9 cellular contexts compared by ENCODE assay signal in the genomic region with DNA sequence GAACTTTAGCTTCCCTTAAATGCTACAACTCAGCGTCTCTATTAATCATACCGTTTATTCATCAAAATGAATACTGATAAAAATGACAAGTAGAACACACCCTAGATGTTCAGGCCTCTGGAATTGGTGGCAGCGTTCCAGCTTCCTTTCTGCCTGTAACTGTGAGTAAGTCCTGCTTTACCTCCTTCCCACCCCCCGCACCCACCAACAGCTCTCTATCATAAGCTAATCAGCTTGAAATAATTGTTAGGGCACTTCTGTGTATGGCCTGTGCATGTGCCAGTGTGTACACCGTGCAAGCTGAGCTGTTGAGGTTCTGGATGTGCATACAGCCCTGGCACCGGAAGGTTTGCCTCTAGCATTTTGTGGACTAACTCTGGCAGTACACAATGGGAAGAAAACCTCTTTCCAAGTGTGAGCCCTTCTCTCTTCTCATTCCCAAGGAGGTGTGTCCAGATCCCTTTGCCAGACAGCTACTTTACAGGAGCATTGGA. TPM values are rescaled to one million over a fixed set of nuclear protein-coding genes. Genes with fewer than 3 reads are reported as not detected.
DNase-seq lines count a peak whose midpoint lies in the region; ATAC-seq, FAIRE-seq and TF ChIP-seq lines count a peak whose summit lies in the region.
"Had no signal": no experiment of that assay in that cellular context is flagged by ENCODE, and none has a peak within 500 bp of the region (broad histone marks: within the 10 kb centered on the region; RNA-seq: fewer than 3 reads in every experiment).

No MANE protein-coding gene starts in this region.

- no peaks in the 10 kb centered on the region for H3K9me2 ChIP-seq in neural cell (ENCODE audit: insufficient read depth, low read length)

- ATAC-seq in GM21737 (IDR thresholded peaks at IDR 0.05; ENCODE audit: unreplicated experiment): no peak
- ATAC-seq in HG02678 (IDR thresholded peaks at IDR 0.05; ENCODE audit: unreplicated experiment): no peak

- TF ChIP-seq CTCF in epithelial cell of proximal tubule (conservative IDR thresholded peaks at IDR 0.05; ENCODE audit: low read depth, low read length) (no peak), neural cell (IDR thresholded peaks at IDR 0.05; ENCODE audit: poor library complexity, severe bottlenecking) (no peak)

- peak overlapping the region; percentile 17 for H3K4me2 ChIP-seq in neural cell (ENCODE audit: low read length)

- no peak for FAIRE-seq in RCC 7860 (lab: Jason Lieb, UNC)

- no peaks in the 10 kb centered on the region for H3K9me3 ChIP-seq in neural cell (ENCODE audit: low read length)
- H3K9me3 ChIP-seq: ovary had no signal

- peak overlapping the region; percentile 78 for H3K4me3 ChIP-seq in epithelial cell of proximal tubule (ENCODE audit: low read depth, low read length)
- peak overlapping the region; percentile 74 for H3K4me3 ChIP-seq in neural cell (ENCODE audit: low read length)

- no peaks in the 10 kb centered on the region for H4K20me1 ChIP-seq in neural cell (ENCODE audit: insufficient read depth)

- TF ChIP-seq EP300 in neural cell (conservative IDR thresholded peaks at IDR 0.05; ENCODE audit: poor library complexity, severe bottlenecking): no peak

- H3K27me3 ChIP-seq in neural cell (ENCODE audit: insufficient read depth, low read depth, low read length): peaks cover 37% of the 10 kb centered on the region
- H3K27me3 ChIP-seq: ovary had no signal

- in situ Hi-C loops in Caki2 (cut with HindIII; ENCODE audit: low pct_unique_long_range_greater_than_20kb, low sequenced_read_pairs): no loop called here

- H3K79me2 ChIP-seq in neural cell (replicated peaks; ENCODE audit: insufficient read depth, low read length): no peaks in the 10 kb centered on the region

- DNase-seq in Caki2 (ENCODE audit: low read depth): peak; percentile 73
- peak; percentile 37 for DNase-seq in RCC 7860 (ENCODE audit: low spot score)
- no peak for DNase-seq in epithelial cell of proximal tubule (ENCODE audit: low read depth)
- no peak for DNase-seq in NCI-H1694 (lab: John Stamatoyannopoulos, UW)
- DNase-seq in stimulated activated naive CD4-positive, alpha-beta T cell (lab: John Stamatoyannopoulos, UW): no peak

- no peak for TF ChIP-seq RAD21 in neural cell (conservative IDR thresholded peaks at IDR 0.05)

- no peaks in the 10 kb centered on the region for H3K36me3 ChIP-seq in neural cell (ENCODE audit: insufficient read depth, low read length)
- H3K36me3 ChIP-seq: ovary had no signal

- H3K9ac ChIP-seq in neural cell (ENCODE audit: low read length): no peak overlapping the region

- no peak overlapping the region for H3K27ac ChIP-seq in neural cell (ENCODE audit: low read length)
- H3K27ac ChIP-seq: ovary had no signal

- no peak overlapping the region for H2AFZ ChIP-seq in neural cell (ENCODE audit: low read depth, low read length)

- no peaks in the 10 kb centered on the region for H3F3A ChIP-seq in neural cell (ENCODE audit: insufficient read depth, low read length, poor library complexity, severe bottlenecking)

TF ChIP-seq in neural cell, 6 proteins besides CTCF, POLR2A, EP300 and RAD21:
- TF ChIP-seq SMC3 (conservative IDR thresholded peaks at IDR 0.05; ENCODE audit: poor library complexity) (no peak), TAF1 (IDR thresholded peaks at IDR 0.05; ENCODE audit: low read depth) (no peak), POLR2AphosphoS5 (IDR thresholded peaks at IDR 0.05) (no peak), EZH2 (IDR thresholded peaks at IDR 0.05; ENCODE audit: borderline replicate concordance, insufficient read depth, low read length, poor library complexity, severe bottlenecking) (no peak), MXI1 (conservative IDR thresholded peaks at IDR 0.05; ENCODE audit: poor library complexity, severe bottlenecking) (no peak)
- TF ChIP-seq, protein P1, sequence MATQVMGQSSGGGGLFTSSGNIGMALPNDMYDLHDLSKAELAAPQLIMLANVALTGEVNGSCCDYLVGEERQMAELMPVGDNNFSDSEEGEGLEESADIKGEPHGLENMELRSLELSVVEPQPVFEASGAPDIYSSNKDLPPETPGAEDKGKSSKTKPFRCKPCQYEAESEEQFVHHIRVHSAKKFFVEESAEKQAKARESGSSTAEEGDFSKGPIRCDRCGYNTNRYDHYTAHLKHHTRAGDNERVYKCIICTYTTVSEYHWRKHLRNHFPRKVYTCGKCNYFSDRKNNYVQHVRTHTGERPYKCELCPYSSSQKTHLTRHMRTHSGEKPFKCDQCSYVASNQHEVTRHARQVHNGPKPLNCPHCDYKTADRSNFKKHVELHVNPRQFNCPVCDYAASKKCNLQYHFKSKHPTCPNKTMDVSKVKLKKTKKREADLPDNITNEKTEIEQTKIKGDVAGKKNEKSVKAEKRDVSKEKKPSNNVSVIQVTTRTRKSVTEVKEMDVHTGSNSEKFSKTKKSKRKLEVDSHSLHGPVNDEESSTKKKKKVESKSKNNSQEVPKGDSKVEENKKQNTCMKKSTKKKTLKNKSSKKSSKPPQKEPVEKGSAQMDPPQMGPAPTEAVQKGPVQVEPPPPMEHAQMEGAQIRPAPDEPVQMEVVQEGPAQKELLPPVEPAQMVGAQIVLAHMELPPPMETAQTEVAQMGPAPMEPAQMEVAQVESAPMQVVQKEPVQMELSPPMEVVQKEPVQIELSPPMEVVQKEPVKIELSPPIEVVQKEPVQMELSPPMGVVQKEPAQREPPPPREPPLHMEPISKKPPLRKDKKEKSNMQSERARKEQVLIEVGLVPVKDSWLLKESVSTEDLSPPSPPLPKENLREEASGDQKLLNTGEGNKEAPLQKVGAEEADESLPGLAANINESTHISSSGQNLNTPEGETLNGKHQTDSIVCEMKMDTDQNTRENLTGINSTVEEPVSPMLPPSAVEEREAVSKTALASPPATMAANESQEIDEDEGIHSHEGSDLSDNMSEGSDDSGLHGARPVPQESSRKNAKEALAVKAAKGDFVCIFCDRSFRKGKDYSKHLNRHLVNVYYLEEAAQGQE (IDR thresholded peaks at IDR 0.05; ENCODE audit: borderline replicate concordance): no peak

RNA-seq across cellular contexts. Expression of a gene that starts 1.0 kb away (rescaled TPM):
- total RNA-seq in Caki2 (2014; rRNA removed; shearing (Covaris generic); ENCODE audit: low replicate concordance): 33.4 and 44.6 TPM in 2 replicates
- total RNA-seq in epithelial cell of proximal tubule: 35.3 and 45.4 TPM in 2 replicates
- 0.37 and 0.66 TPM in 2 replicates for polyA plus RNA-seq in neural cell
- 0.24 and 0.46 TPM in 2 replicates for polyA minus RNA-seq in neural cell

Comparison
In these comparisons a context has a peak if more than half of its experiments do, and no peak if none do; other contexts are left out.
1. DNase-seq: peak in Caki2 (single experiment) and RCC 7860 (single experiment); none in epithelial cell of proximal tubule (single experiment), NCI-H1694 (single experiment) and stimulated activated naive CD4-positive, alpha-beta T cell (0 of 6).